ENCODE assay signal across 15 cellular contexts in genomic region chr2:234558642-234559041, GRCh38.
"Had no signal": no experiment of that assay in that cellular context is flagged by ENCODE, and none has a peak within 500 bp of the region (broad histone marks: within the 10 kb centered on the region; RNA-seq: fewer than 3 reads in every experiment).

No MANE protein-coding gene starts in this region.

- H3K9me3 ChIP-seq: vagina had no signal

- H3K4me3 ChIP-seq: left ventricle myocardium inferior, tibial nerve, vagina had no signal

- H3K36me3 ChIP-seq: left ventricle myocardium inferior, tibial nerve, vagina had no signal

- H3K27me3 ChIP-seq: tibial nerve, vagina had no signal

- FAIRE-seq: kidney had no signal

- DNase-seq: activated naive CD4-positive, alpha-beta T cell treated with anti-CD3 and anti-CD28 coated beads, Interleukin-2, amount 10 ng/mL, durations not matched to agents 7 days and 5 days; activated T-cell treated with anti-CD3 and anti-CD28 coated beads, Interleukin-2, amount 50 U/mL, for 1 hour; cerebellar nuclear complex; erythroblast; hippocampal formation; kidney; left ventricle myocardium inferior; naive thymus-derived CD8-positive, alpha-beta T cell; stimulated activated CD4-positive, alpha-beta T cell treated with anti-CD3 and anti-CD28 coated beads, Interleukin-15, amount 100 ng/mL, for 24 hours; stimulated activated CD4-positive, alpha-beta T cell treated with anti-CD3 and anti-CD28 coated beads, Interleukin-4, amount 100 ng/mL, for 1 hour; stimulated activated naive B cell treated with anti-CD40 and anti-IgM and Interleukin-4, amounts not matched to agents 10 μg/mL and 1 μg/mL and 100 μg/mL, for 72 hours; T-helper 1 cell; T1000 had no signal

- H3K4me1 ChIP-seq: left ventricle myocardium inferior, tibial nerve, vagina had no signal

- H3K27ac ChIP-seq: left ventricle myocardium inferior, tibial nerve, vagina had no signal
